9 cellular contexts compared by ENCODE assay signal in genomic region chr14:104843442-104844305, GRCh38. TPM values are rescaled to one million over a fixed set of nuclear protein-coding genes. Genes with fewer than 3 reads are reported as not detected.
DNase-seq lines count a peak whose midpoint lies in the region; ATAC-seq and TF ChIP-seq lines count a peak whose summit lies in the region.
"Had no signal": no experiment of that assay in that cellular context is flagged by ENCODE, and none has a peak within 500 bp of the region (broad histone marks: within the 10 kb centered on the region; RNA-seq: fewer than 3 reads in every experiment).

No MANE protein-coding gene starts in this region.

- CTCF ChIA-PET in activated naive CD4-positive, alpha-beta T cell treated with anti-CD3 and anti-CD28 coated beads for 36 hours (lab: Charles Lee) = interaction anchor here (1.0 kb wide), 1 partner anchor 120 kb away, joined by 3 read pairs; the partner anchor contains the start of gene ADSS1

- no peak overlapping the region for H3K27ac Mint-ChIP-seq in osteocyte (ENCODE audit: unreplicated experiment)
- H3K27ac Mint-ChIP-seq in activated naive CD4-positive, alpha-beta T cell treated with anti-CD3 and anti-CD28 coated beads for 36 hours = no peak overlapping the region

- H3K9me3 ChIP-seq in BLaER1 (peaks cover 8% of the 10 kb centered on the region; the same call in 1 of the 2 replicates), NT2/D1 (ENCODE audit: insufficient read depth, low read length) (no peaks in the 10 kb centered on the region), heart right ventricle (no peaks in the 10 kb centered on the region), adrenal gland (replicated peaks in 1 of 3) (no peaks in the 10 kb centered on the region)

- DNase-seq in NT2/D1 (ENCODE audit: low read depth, low spot score) (no peak), heart right ventricle (peak in 1 of 2 donors; percentile 19), osteocyte (ENCODE audit: extremely low spot score, unreplicated experiment) (no peak), amniotic stem cell (lab: John Stamatoyannopoulos, UW) (no peak), SIG-M5 (lab: John Stamatoyannopoulos, UW) (no peak), adrenal gland (no peak)
- no peak for DNase-seq in activated naive CD4-positive, alpha-beta T cell treated with anti-CD3 and anti-CD28 coated beads for 36 hours
- DNase-seq: NCI-H774 had no signal

- H3K27me3 Mint-ChIP-seq in osteocyte (ENCODE audit: unreplicated experiment) = peaks cover 67% of the 10 kb centered on the region
- H3K27me3 Mint-ChIP-seq in activated naive CD4-positive, alpha-beta T cell treated with anti-CD3 and anti-CD28 coated beads for 36 hours (ENCODE audit: low read depth) = peaks cover 35% of the 10 kb centered on the region

- TF ChIP-seq POLR2A in adrenal gland (IDR thresholded peaks at IDR 0.05) = no peak

- H3K4me3 ChIP-seq in BLaER1 (no peak overlapping the region), NT2/D1 (ENCODE audit: insufficient read length, low read depth) (peak overlapping the region; percentile 29), heart right ventricle (peak overlapping the region; percentile 26 to 66 (median 46)), adrenal gland (peak overlapping the region in 1 of 4 donors; percentile 49)

- H3K36me3 ChIP-seq in BLaER1 (no peaks in the 10 kb centered on the region), NT2/D1 (ENCODE audit: insufficient read depth, insufficient read length, low read length) (no peaks in the 10 kb centered on the region), heart right ventricle (no peaks in the 10 kb centered on the region), adrenal gland (replicated peaks in 1 of 2) (no peaks in the 10 kb centered on the region)

- no peaks in the 10 kb centered on the region for H3K36me3 Mint-ChIP-seq in osteocyte (ENCODE audit: unreplicated experiment)
- H3K36me3 Mint-ChIP-seq in activated naive CD4-positive, alpha-beta T cell treated with anti-CD3 and anti-CD28 coated beads for 36 hours (ENCODE audit: low read depth) = no peaks in the 10 kb centered on the region

- no peak overlapping the region for H3K27ac ChIP-seq in BLaER1
- H3K27ac ChIP-seq in heart right ventricle = no peak overlapping the region
- no peak overlapping the region for H3K27ac ChIP-seq in adrenal gland

- no peak overlapping the region for H3K9ac ChIP-seq in BLaER1
- H3K9ac ChIP-seq in NT2/D1 (ENCODE audit: insufficient read length, low read depth) = peak overlapping the region; percentile 75

- peaks cover 6% of the 10 kb centered on the region; the same call in 1 of the 2 replicates for H3K4me1 ChIP-seq in BLaER1
- H3K4me1 ChIP-seq in NT2/D1 (ENCODE audit: insufficient read depth, insufficient read length) = peaks cover 5% of the 10 kb centered on the region
- H3K4me1 ChIP-seq in heart right ventricle = peaks cover 5 to 20% (median 17%) of the 10 kb centered on the region in 9 donors
- peaks cover 13 to 14% of the 10 kb centered on the region in 2 donors for H3K4me1 ChIP-seq in adrenal gland (replicated peaks in 1 of 2)

- peak overlapping the region; percentile 75 for H3K4me3 Mint-ChIP-seq in osteocyte (ENCODE audit: unreplicated experiment)
- no peak overlapping the region for H3K4me3 Mint-ChIP-seq in activated naive CD4-positive, alpha-beta T cell treated with anti-CD3 and anti-CD28 coated beads for 36 hours

- no peak for TF ChIP-seq CTCF in heart right ventricle (IDR thresholded peaks at IDR 0.05)
- no peak for TF ChIP-seq CTCF in osteocyte (IDR thresholded peaks at IDR 0.05)
- TF ChIP-seq CTCF in adrenal gland (IDR thresholded peaks at IDR 0.05) = no peak

- peaks cover 15% of the 10 kb centered on the region for H3K4me1 Mint-ChIP-seq in osteocyte (ENCODE audit: unreplicated experiment)
- peaks cover 5% of the 10 kb centered on the region for H3K4me1 Mint-ChIP-seq in activated naive CD4-positive, alpha-beta T cell treated with anti-CD3 and anti-CD28 coated beads for 36 hours (ENCODE audit: low read depth)

- H4K20me1 ChIP-seq in BLaER1 = peaks cover 27% of the 10 kb centered on the region

- ATAC-seq in heart right ventricle = peak; percentile 25 to 77 (median 65)

- H3K27me3 ChIP-seq in BLaER1 = peaks cover 56% of the 10 kb centered on the region
- peaks cover 59% of the 10 kb centered on the region for H3K27me3 ChIP-seq in NT2/D1 (ENCODE audit: insufficient read depth, insufficient read length)
- H3K27me3 ChIP-seq in heart right ventricle = peaks cover 2 to 77% (median 44%) of the 10 kb centered on the region in 7 donors
- peaks cover 42% of the 10 kb centered on the region for H3K27me3 ChIP-seq in adrenal gland

- H3K4me2 ChIP-seq in BLaER1 = peak overlapping the region; percentile 5; the same call in 1 of the 2 replicates

- intact Hi-C loops in heart right ventricle (cut with DNase I) = no loop called here
- intact Hi-C loops in adrenal gland (cut with DNase I) = no loop called here
- intact Hi-C loops in activated naive CD4-positive, alpha-beta T cell treated with anti-CD3 and anti-CD28 coated beads for 36 hours (cut with micrococcal nuclease) = no loop called here

- H3K9me3 Mint-ChIP-seq in osteocyte (ENCODE audit: unreplicated experiment) = no peaks in the 10 kb centered on the region
- no peaks in the 10 kb centered on the region for H3K9me3 Mint-ChIP-seq in activated naive CD4-positive, alpha-beta T cell treated with anti-CD3 and anti-CD28 coated beads for 36 hours

- 1% methylated on average over 67 to 69 of the region's 69 CpGs for WGBS in heart right ventricle, 2 donors
- WGBS in adrenal gland, 4 donors = 0 to 2% (median 1%) methylated on average over 6 to 69 of the region's 69 CpGs

RNA-seq across cellular contexts. Expression of gene CEP170B, which starts 21.4 kb away (rescaled TPM):
- total RNA-seq in heart right ventricle = 10 to 100 TPM in 9 of 10 donors, 1 to 10 TPM in 1; 8.3 to 13.6 (median 12.3) TPM
- 1 to 10 TPM; 6.8 to 9.1 TPM for polyA plus RNA-seq in heart right ventricle
- total RNA-seq in osteocyte = 26.4 and 26.5 TPM in 2 replicates
- 10 to 100 TPM; 13.8 to 25.1 (median 19.0) TPM for total RNA-seq in adrenal gland
- polyA plus RNA-seq in adrenal gland = 10 to 100 TPM in 2 of 3 donors, 1 to 10 TPM in 1; 2.8 to 29.4 (median 13.0) TPM
- total RNA-seq in activated naive CD4-positive, alpha-beta T cell treated with anti-CD3 and anti-CD28 coated beads for 36 hours = 1 to 10 TPM; 3.3 TPM

RNA-seq across cellular contexts. Expression of gene ZBTB42, which starts 42.8 kb away (rescaled TPM):
- total RNA-seq in heart right ventricle (1 to 10 TPM; 4.3 to 9.2 (median 6.9) TPM), osteocyte (2.7 and 3.1 TPM in 2 replicates), adrenal gland (10 to 100 TPM in 3 of 8 donors, 1 to 10 TPM in 5; 3.5 to 13.9 (median 9.4) TPM)
- polyA plus RNA-seq in heart right ventricle (1 to 10 TPM; 1.8 to 5.9 TPM), adrenal gland (1 to 10 TPM; 1.2 to 2.3 (median 1.6) TPM)
- total RNA-seq in activated naive CD4-positive, alpha-beta T cell treated with anti-CD3 and anti-CD28 coated beads for 36 hours = 1 to 10 TPM; 1.3 to 1.6 TPM

RNA-seq across cellular contexts. Expression of gene AKT1, which starts 48.1 kb away (rescaled TPM):
- 100 to 1,000 TPM in 9 of 10 donors, 10 to 100 TPM in 1; 98.1 to 152 (median 141) TPM for total RNA-seq in heart right ventricle
- polyA plus RNA-seq in heart right ventricle = 100 to 1,000 TPM in 1 of 2 donors, 10 to 100 TPM in 1; 95.7 to 112 TPM
- total RNA-seq in osteocyte = 157 and 160 TPM in 2 replicates
- 100 to 1,000 TPM; 155 to 300 (median 195) TPM for total RNA-seq in adrenal gland
- 100 to 1,000 TPM in 2 of 3 donors, 10 to 100 TPM in 1; 97.5 to 244 (median 230) TPM for polyA plus RNA-seq in adrenal gland
- 100 to 1,000 TPM; 114 to 115 TPM for total RNA-seq in activated naive CD4-positive, alpha-beta T cell treated with anti-CD3 and anti-CD28 coated beads for 36 hours
